9 cellular contexts compared by ENCODE assay signal in genomic region chr3:107117922-107118576, GRCh38.
DNase-seq lines count a peak whose midpoint lies in the region; ATAC-seq and TF ChIP-seq lines count a peak whose summit lies in the region.
"Had no signal": no experiment of that assay in that cellular context is flagged by ENCODE, and none has a peak within 500 bp of the region (broad histone marks: within the 10 kb centered on the region; RNA-seq: fewer than 3 reads in every experiment).

No MANE protein-coding gene starts in this region.

- TF ChIP-seq EP300 in transverse colon (IDR thresholded peaks at IDR 0.05; ENCODE audit: low read depth) = no peak

- peak; percentile 87 for ATAC-seq in WTC11
- no peak for ATAC-seq in HG03520 (IDR thresholded peaks at IDR 0.05; ENCODE audit: unreplicated experiment)

- H3K27ac Mint-ChIP-seq in WTC11 = 0 out of 2 replicates have a peak overlapping the region, but pooled peaks have one; percentile 71

- H3K36me3 ChIP-seq in A673 (ENCODE audit: insufficient read depth, low read length, poor library complexity, severe bottlenecking) = peaks cover 7% of the 10 kb centered on the region
- H3K36me3 ChIP-seq in left ventricle myocardium inferior = no peaks in the 10 kb centered on the region
- H3K36me3 ChIP-seq in skeletal muscle satellite cell (ENCODE audit: insufficient read depth, low read length) = no peaks in the 10 kb centered on the region
- no peaks in the 10 kb centered on the region for H3K36me3 ChIP-seq in transverse colon

- H3K4me1 ChIP-seq in A673 (ENCODE audit: insufficient read depth, low read length, poor library complexity, severe bottlenecking) = peaks cover 17% of the 10 kb centered on the region
- H3K4me1 ChIP-seq in left ventricle myocardium inferior = peaks cover 34% of the 10 kb centered on the region
- peaks cover 11% of the 10 kb centered on the region for H3K4me1 ChIP-seq in skeletal muscle satellite cell (ENCODE audit: control insufficient read depth, insufficient read depth, low read length)
- H3K4me1 ChIP-seq in transverse colon = no peaks in the 10 kb centered on the region

- TF ChIP-seq POLR2A in transverse colon (IDR thresholded peaks at IDR 0.05) = no peak

- no TSS peak for BruUV-seq in A673 (replicated peaks; lab: Mats Ljungman, UMichigan)

- CTCF ChIA-PET in A673 (lab: Charles Lee) (interaction anchor here (0.5 to 1.7 kb wide), 7 partner anchors 12 to 401 kb away, joined by 3 to 10 read pairs (median 6); no protein-coding TSS in a partner anchor), WTC11 (lab: Charles Lee) (interaction anchor here (0.6 to 1.7 kb wide), 19 partner anchors 9 to 1429 kb away, joined by 3 to 8 read pairs (median 3); no protein-coding TSS in a partner anchor)

- TF ChIP-seq CTCF in A673 (conservative IDR thresholded peaks at IDR 0.05; ENCODE audit: low read depth, low read length) (peak; percentile 86), GM13977 (IDR thresholded peaks at IDR 0.05; ENCODE audit: extremely low read depth, insufficient read depth, missing control alignments) (peak; percentile 55), WTC11 (IDR thresholded peaks at IDR 0.05) (peak; percentile 53), left ventricle myocardium inferior (IDR thresholded peaks at IDR 0.05; ENCODE audit: borderline replicate concordance) (peak; percentile 56), transverse colon (IDR thresholded peaks at IDR 0.05) (no peak)

- H3K4me3 ChIP-seq in A673 (ENCODE audit: low read depth, low read length, poor library complexity, severe bottlenecking) (no peak overlapping the region), left ventricle myocardium inferior (no peak overlapping the region), skeletal muscle satellite cell (ENCODE audit: low read length) (no peak overlapping the region), transverse colon (no peak overlapping the region)
- H3K4me3 ChIP-seq: lung had no signal

- H3K27ac ChIP-seq in A673 (ENCODE audit: low read depth, low read length, poor library complexity, severe bottlenecking) (peak overlapping the region; percentile 59), left ventricle myocardium inferior (replicated peaks) (no peak overlapping the region), transverse colon (no peak overlapping the region)

- intact Hi-C loops in A673 (cut with micrococcal nuclease; ENCODE audit: unreplicated experiment) = loop anchor here (1.0 to 10.0 kb wide), 6 partner anchors 53 to 1753 kb away; partner anchors contain the start of gene ALCAM
- intact Hi-C loops in left ventricle myocardium inferior (cut with micrococcal nuclease) = no loop called here
- intact Hi-C loops in transverse colon (cut with DNase I; ENCODE audit: low total_unique reads) = no loop called here

- no peaks in the 10 kb centered on the region for H3K27me3 Mint-ChIP-seq in WTC11 (ENCODE audit: low read depth)

- H3K4me2 ChIP-seq in skeletal muscle satellite cell (ENCODE audit: low read length) = peak overlapping the region; percentile 34

- no peaks in the 10 kb centered on the region for H3K9me3 Mint-ChIP-seq in WTC11

- H3K36me3 Mint-ChIP-seq in WTC11 = no peaks in the 10 kb centered on the region

- DNase-seq in A673 (ENCODE audit: low spot score) = peak; percentile 93
- DNase-seq in GM13977 (ENCODE audit: low spot score) = peak; percentile 48
- DNase-seq in NCI-H1092 (lab: John Stamatoyannopoulos, UW) = peak; percentile 33
- DNase-seq in WTC11 (ENCODE audit: low spot score) = peak; percentile 43
- DNase-seq in left ventricle myocardium inferior = no peak
- no peak for DNase-seq in transverse colon

- H3K9ac ChIP-seq in skeletal muscle satellite cell (ENCODE audit: low read depth, low read length) = peak overlapping the region; percentile 75

- POLR2A ChIA-PET in A673 (lab: Charles Lee; ENCODE audit: low non-redundant PET) = interaction anchor here (0.6 kb wide), 2 partner anchors 401 to 1749 kb away, joined by 3 to 17 read pairs; no protein-coding TSS in a partner anchor
- POLR2A ChIA-PET in WTC11 (lab: Charles Lee) = no interaction called here

- 34 to 44% methylated on average over 10 of the region's 10 CpGs for WGBS in transverse colon (ENCODE audit: low coverage in 1 of 2), 2 donors

- peaks cover 13% of the 10 kb centered on the region for H3K4me1 Mint-ChIP-seq in WTC11

- H3K27me3 ChIP-seq in A673 (replicated peaks; ENCODE audit: insufficient read depth, low read depth, low read length, poor library complexity) = no peaks in the 10 kb centered on the region
- no peaks in the 10 kb centered on the region for H3K27me3 ChIP-seq in left ventricle myocardium inferior (ENCODE audit: low read depth)
- H3K27me3 ChIP-seq in skeletal muscle satellite cell (ENCODE audit: control insufficient read depth, insufficient read depth, low read length) = no peaks in the 10 kb centered on the region
- H3K27me3 ChIP-seq in transverse colon = no peaks in the 10 kb centered on the region

- no peak overlapping the region for H3K4me3 Mint-ChIP-seq in WTC11

- in situ Hi-C loops in GM13977 (cut with MboI; ENCODE audit: low pct_unique_long_range_greater_than_20kb, low sequenced_read_pairs, unreplicated experiment) (no loop called here), transverse colon (cut with MboI; ENCODE audit: low pct_ligation_motif_present in 1 of 4, low pct_unique_long_range_greater_than_20kb in 1 of 4, low sequenced_read_pairs in 3 of 4) (no loop called here)

- H3K9me3 ChIP-seq in A673 (ENCODE audit: low read depth, low read length, poor library complexity, severe bottlenecking) = peaks cover 5% of the 10 kb centered on the region
- H3K9me3 ChIP-seq in left ventricle myocardium inferior (replicated peaks) = no peaks in the 10 kb centered on the region
- H3K9me3 ChIP-seq in skeletal muscle satellite cell (replicated peaks; ENCODE audit: low read length) = no peaks in the 10 kb centered on the region
- no peaks in the 10 kb centered on the region for H3K9me3 ChIP-seq in transverse colon

TF ChIP-seq in WTC11, 78 proteins besides CTCF, POLR2A, EP300 and RAD21:
- no peak for TF ChIP-seq AFF4 (CRISPR knock-in tag; IDR thresholded peaks at IDR 0.05; ENCODE audit: borderline replicate concordance)

Comparison
In these comparisons a context has a peak if more than half of its experiments do, and no peak if none do; other contexts are left out.
1. DNase-seq: peak in A673 (single experiment), GM13977 (single experiment), NCI-H1092 (single experiment) and WTC11 (single experiment); none in left ventricle myocardium inferior (single experiment) and transverse colon (single experiment).
2. CTCF ChIP-seq: peak in A673 (single experiment), GM13977 (single experiment), WTC11 (single experiment) and left ventricle myocardium inferior (single experiment); none in transverse colon (0 of 5).